ENCODE assay signal across 1 cellular context in the genomic region with DNA sequence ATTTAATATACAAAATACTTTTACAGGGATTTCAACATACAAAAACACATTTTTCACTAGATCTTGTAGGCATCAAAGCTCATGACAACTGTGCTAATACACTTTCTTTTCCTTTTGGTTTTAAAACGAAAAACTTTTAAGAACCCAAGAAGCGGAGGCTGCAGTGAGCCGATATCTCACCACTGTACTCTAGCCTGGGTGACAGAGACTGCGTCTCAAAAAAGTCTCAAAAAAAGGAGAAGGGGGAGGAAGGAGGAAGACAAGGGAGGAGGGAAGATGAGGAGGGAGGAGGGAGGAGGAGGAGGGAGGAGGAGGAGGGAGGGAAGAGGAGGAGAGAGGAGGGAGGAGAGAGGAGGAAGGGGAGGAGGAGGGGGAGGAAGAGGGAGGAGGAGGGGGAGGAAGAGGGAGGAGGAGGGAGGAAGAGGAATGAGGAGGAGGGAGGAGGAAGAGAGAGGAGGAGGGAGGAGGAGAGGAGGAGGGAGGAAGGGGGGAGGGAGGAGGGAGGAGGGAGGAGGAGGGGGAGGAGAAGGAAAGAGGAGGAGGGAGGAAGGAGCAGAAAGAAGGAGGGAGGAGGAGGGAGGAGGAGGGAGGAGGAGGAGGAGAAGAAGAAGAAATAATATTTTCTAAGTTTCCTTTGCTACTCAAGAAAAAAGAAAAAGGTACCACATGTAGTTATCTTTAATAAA.
TF ChIP-seq lines count a peak whose summit lies in the region.

No MANE protein-coding gene starts in this region.

TF ChIP-seq in HepG2, 621 proteins besides CTCF, POLR2A, EP300 and RAD21:
- TF ChIP-seq MTA3 (CRISPR knock-in tag; IDR thresholded peaks at IDR 0.05): no peak
- TF ChIP-seq ZNF83 (CRISPR knock-in tag; IDR thresholded peaks at IDR 0.05; ENCODE audit: borderline replicate concordance): no peak
- TF ChIP-seq, protein P1, sequence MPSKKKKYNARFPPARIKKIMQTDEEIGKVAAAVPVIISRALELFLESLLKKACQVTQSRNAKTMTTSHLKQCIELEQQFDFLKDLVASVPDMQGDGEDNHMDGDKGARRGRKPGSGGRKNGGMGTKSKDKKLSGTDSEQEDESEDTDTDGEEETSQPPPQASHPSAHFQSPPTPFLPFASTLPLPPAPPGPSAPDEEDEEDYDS (CRISPR knock-in tag; IDR thresholded peaks at IDR 0.05): no peak
- TF ChIP-seq, protein P2, sequence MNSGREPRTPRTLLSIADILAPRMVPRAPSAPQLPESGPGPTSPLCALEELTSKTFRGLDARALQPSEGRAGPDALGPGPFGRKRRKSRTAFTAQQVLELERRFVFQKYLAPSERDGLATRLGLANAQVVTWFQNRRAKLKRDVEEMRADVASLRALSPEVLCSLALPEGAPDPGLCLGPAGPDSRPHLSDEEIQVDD (CRISPR knock-in tag; IDR thresholded peaks at IDR 0.05; ENCODE audit: borderline replicate concordance): no peak
- TF ChIP-seq GATA4 (IDR thresholded peaks at IDR 0.05; ENCODE audit: borderline replicate concordance, low read depth): no peak
- no peak for TF ChIP-seq ZNF792 (CRISPR knock-in tag; IDR thresholded peaks at IDR 0.05)
- TF ChIP-seq ZNF556 (CRISPR knock-in tag; IDR thresholded peaks at IDR 0.05; ENCODE audit: borderline replicate concordance): no peak
- TF ChIP-seq, protein P3, sequence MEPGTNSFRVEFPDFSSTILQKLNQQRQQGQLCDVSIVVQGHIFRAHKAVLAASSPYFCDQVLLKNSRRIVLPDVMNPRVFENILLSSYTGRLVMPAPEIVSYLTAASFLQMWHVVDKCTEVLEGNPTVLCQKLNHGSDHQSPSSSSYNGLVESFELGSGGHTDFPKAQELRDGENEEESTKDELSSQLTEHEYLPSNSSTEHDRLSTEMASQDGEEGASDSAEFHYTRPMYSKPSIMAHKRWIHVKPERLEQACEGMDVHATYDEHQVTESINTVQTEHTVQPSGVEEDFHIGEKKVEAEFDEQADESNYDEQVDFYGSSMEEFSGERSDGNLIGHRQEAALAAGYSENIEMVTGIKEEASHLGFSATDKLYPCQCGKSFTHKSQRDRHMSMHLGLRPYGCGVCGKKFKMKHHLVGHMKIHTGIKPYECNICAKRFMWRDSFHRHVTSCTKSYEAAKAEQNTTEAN (CRISPR knock-in tag; conservative IDR thresholded peaks at IDR 0.05): no peak
- TF ChIP-seq, protein P4, sequence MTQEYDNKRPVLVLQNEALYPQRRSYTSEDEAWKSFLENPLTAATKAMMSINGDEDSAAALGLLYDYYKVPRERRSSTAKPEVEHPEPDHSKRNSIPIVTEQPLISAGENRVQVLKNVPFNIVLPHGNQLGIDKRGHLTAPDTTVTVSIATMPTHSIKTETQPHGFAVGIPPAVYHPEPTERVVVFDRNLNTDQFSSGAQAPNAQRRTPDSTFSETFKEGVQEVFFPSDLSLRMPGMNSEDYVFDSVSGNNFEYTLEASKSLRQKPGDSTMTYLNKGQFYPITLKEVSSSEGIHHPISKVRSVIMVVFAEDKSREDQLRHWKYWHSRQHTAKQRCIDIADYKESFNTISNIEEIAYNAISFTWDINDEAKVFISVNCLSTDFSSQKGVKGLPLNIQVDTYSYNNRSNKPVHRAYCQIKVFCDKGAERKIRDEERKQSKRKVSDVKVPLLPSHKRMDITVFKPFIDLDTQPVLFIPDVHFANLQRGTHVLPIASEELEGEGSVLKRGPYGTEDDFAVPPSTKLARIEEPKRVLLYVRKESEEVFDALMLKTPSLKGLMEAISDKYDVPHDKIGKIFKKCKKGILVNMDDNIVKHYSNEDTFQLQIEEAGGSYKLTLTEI (CRISPR knock-in tag; conservative IDR thresholded peaks at IDR 0.05): no peak
- TF ChIP-seq, protein P5, sequence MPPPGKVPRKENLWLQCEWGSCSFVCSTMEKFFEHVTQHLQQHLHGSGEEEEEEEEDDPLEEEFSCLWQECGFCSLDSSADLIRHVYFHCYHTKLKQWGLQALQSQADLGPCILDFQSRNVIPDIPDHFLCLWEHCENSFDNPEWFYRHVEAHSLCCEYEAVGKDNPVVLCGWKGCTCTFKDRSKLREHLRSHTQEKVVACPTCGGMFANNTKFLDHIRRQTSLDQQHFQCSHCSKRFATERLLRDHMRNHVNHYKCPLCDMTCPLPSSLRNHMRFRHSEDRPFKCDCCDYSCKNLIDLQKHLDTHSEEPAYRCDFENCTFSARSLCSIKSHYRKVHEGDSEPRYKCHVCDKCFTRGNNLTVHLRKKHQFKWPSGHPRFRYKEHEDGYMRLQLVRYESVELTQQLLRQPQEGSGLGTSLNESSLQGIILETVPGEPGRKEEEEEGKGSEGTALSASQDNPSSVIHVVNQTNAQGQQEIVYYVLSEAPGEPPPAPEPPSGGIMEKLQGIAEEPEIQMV (CRISPR knock-in tag; IDR thresholded peaks at IDR 0.05; ENCODE audit: low read depth): no peak
- TF ChIP-seq ZNF350 (CRISPR knock-in tag; IDR thresholded peaks at IDR 0.05; ENCODE audit: borderline replicate concordance, low read depth): no peak
- TF ChIP-seq KDM2A (CRISPR knock-in tag; IDR thresholded peaks at IDR 0.05; ENCODE audit: borderline replicate concordance, low read depth): no peak
- no peak for TF ChIP-seq ZSCAN25 (CRISPR knock-in tag; IDR thresholded peaks at IDR 0.05)
- TF ChIP-seq MYC (CRISPR knock-in tag; IDR thresholded peaks at IDR 0.05; ENCODE audit: borderline replicate concordance): no peak
- TF ChIP-seq ZSCAN30 (CRISPR knock-in tag; IDR thresholded peaks at IDR 0.05): no peak
- no peak for TF ChIP-seq YEATS4 (CRISPR knock-in tag; IDR thresholded peaks at IDR 0.05; ENCODE audit: borderline replicate concordance)
- TF ChIP-seq, protein P6, sequence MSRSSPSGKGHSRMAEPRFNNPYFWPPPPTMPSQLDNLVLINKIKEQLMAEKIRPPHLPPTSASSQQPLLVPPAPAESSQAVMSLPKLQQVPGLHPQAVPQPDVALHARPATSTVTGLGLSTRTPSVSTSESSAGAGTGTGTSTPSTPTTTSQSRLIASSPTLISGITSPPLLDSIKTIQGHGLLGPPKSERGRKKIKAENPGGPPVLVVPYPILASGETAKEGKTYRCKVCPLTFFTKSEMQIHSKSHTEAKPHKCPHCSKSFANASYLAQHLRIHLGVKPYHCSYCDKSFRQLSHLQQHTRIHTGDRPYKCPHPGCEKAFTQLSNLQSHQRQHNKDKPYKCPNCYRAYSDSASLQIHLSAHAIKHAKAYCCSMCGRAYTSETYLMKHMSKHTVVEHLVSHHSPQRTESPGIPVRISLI (CRISPR knock-in tag; IDR thresholded peaks at IDR 0.05; ENCODE audit: borderline replicate concordance): no peak
- TF ChIP-seq CCAR2 (optimal IDR thresholded peaks at IDR 0.05; ENCODE audit: low read depth, low read length): no peak
- TF ChIP-seq U2AF2 (IDR thresholded peaks at IDR 0.05; ENCODE audit: low read depth, low read length): no peak
- peak; percentile 79 for TF ChIP-seq ZNF263 (CRISPR knock-in tag; IDR thresholded peaks at IDR 0.05)
- no peak for TF ChIP-seq ZNF550 (CRISPR knock-in tag; IDR thresholded peaks at IDR 0.05; ENCODE audit: borderline replicate concordance)
- no peak for TF ChIP-seq ZMYM2 (CRISPR knock-in tag; IDR thresholded peaks at IDR 0.05)
- TF ChIP-seq PCBP1 (IDR thresholded peaks at IDR 0.05; ENCODE audit: borderline replicate concordance, low read depth, low read length): 0 out of 2 replicates have a peak, but pooled peaks have one; percentile 25
- no peak for TF ChIP-seq PRPF4 (IDR thresholded peaks at IDR 0.05; ENCODE audit: low read depth, low read length, poor library complexity, severe bottlenecking)
- TF ChIP-seq PTBP1 (IDR thresholded peaks at IDR 0.05; ENCODE audit: low read depth, low read length, poor library complexity, severe bottlenecking): no peak
- TF ChIP-seq, protein P7, sequence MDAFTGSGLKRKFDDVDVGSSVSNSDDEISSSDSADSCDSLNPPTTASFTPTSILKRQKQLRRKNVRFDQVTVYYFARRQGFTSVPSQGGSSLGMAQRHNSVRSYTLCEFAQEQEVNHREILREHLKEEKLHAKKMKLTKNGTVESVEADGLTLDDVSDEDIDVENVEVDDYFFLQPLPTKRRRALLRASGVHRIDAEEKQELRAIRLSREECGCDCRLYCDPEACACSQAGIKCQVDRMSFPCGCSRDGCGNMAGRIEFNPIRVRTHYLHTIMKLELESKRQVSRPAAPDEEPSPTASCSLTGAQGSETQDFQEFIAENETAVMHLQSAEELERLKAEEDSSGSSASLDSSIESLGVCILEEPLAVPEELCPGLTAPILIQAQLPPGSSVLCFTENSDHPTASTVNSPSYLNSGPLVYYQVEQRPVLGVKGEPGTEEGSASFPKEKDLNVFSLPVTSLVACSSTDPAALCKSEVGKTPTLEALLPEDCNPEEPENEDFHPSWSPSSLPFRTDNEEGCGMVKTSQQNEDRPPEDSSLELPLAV (CRISPR knock-in tag; conservative IDR thresholded peaks at IDR 0.05; ENCODE audit: low read depth): no peak
- no peak for TF ChIP-seq ZNF879 (CRISPR knock-in tag; IDR thresholded peaks at IDR 0.05)
- no peak for TF ChIP-seq ZNF207 (IDR thresholded peaks at IDR 0.05; ENCODE audit: borderline replicate concordance)
- TF ChIP-seq PCBP2 (optimal IDR thresholded peaks at IDR 0.05; ENCODE audit: low read depth, low read length, poor library complexity, severe bottlenecking): peak; percentile 17
- TF ChIP-seq, protein P8, sequence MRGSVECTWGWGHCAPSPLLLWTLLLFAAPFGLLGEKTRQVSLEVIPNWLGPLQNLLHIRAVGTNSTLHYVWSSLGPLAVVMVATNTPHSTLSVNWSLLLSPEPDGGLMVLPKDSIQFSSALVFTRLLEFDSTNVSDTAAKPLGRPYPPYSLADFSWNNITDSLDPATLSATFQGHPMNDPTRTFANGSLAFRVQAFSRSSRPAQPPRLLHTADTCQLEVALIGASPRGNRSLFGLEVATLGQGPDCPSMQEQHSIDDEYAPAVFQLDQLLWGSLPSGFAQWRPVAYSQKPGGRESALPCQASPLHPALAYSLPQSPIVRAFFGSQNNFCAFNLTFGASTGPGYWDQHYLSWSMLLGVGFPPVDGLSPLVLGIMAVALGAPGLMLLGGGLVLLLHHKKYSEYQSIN (CRISPR knock-in tag; IDR thresholded peaks at IDR 0.05; ENCODE audit: borderline replicate concordance): no peak
- TF ChIP-seq FOSL1 (CRISPR knock-in tag; IDR thresholded peaks at IDR 0.05; ENCODE audit: borderline replicate concordance): no peak
- no peak for TF ChIP-seq ZNF468 (CRISPR knock-in tag; IDR thresholded peaks at IDR 0.05)
- peak; percentile 97 for TF ChIP-seq HNRNPK (IDR thresholded peaks at IDR 0.05; ENCODE audit: low read depth, low read length, poor library complexity, severe bottlenecking)
- no peak for TF ChIP-seq MTF1 (CRISPR knock-in tag; IDR thresholded peaks at IDR 0.05)
- TF ChIP-seq TBX3 (IDR thresholded peaks at IDR 0.05; ENCODE audit: borderline replicate concordance): no peak
